In genomic region chr9:90142580-90142979, GRCh38 we compare ENCODE assay signal across 8 cellular contexts.
DNase-seq lines count a peak whose midpoint lies in the region; ATAC-seq and TF ChIP-seq lines count a peak whose summit lies in the region.

No MANE protein-coding gene starts in this region.

- peaks cover 33% of the 10 kb centered on the region for H3K27me3 Mint-ChIP-seq in osteocyte (ENCODE audit: unreplicated experiment)

- H3K4me3 ChIP-seq in epithelial cell of proximal tubule (ENCODE audit: low read depth, low read length), result no peak overlapping the region

- no peak overlapping the region for H3K4me3 Mint-ChIP-seq in osteocyte (ENCODE audit: unreplicated experiment)

- peak; percentile 41; the same call in 1 of the 3 replicates for TF ChIP-seq CTCF in GM12872 (IDR thresholded peaks at IDR 0.05; ENCODE audit: insufficient read depth, low read depth, low read length)
- TF ChIP-seq CTCF in epithelial cell of proximal tubule (conservative IDR thresholded peaks at IDR 0.05; ENCODE audit: low read depth, low read length), result peak; percentile 66
- peak; percentile 48 for TF ChIP-seq CTCF in osteocyte (IDR thresholded peaks at IDR 0.05)

- no peaks in the 10 kb centered on the region for H3K9me3 Mint-ChIP-seq in osteocyte (ENCODE audit: unreplicated experiment)

- H3K4me1 Mint-ChIP-seq in osteocyte (ENCODE audit: unreplicated experiment), result no peaks in the 10 kb centered on the region

- ATAC-seq in HG03196 (IDR thresholded peaks at IDR 0.05; ENCODE audit: unreplicated experiment), result no peak

- DNase-seq in A172 (ENCODE audit: low spot score) (peak; percentile 37), NCI-H2171 treated with DMSO at 0.1 percent for 48 hours (lab: John Stamatoyannopoulos, UW) (peak; percentile 49), epithelial cell of proximal tubule (ENCODE audit: low read depth) (peak; percentile 3), osteocyte (ENCODE audit: extremely low spot score, unreplicated experiment) (no peak), OCI-M2 (lab: John Stamatoyannopoulos, UW; ENCODE audit: unreplicated experiment) (no peak)
- peak; percentile 8 to 53 for DNase-seq in activated CD4-positive, alpha-beta T cell treated with anti-CD3 and anti-CD28 coated beads, Interleukin-2, amount 50 U/mL, for 24 hours (ENCODE audit: low read depth in 1 of 2, low spot score in 1 of 2)

- no peaks in the 10 kb centered on the region for H3K36me3 Mint-ChIP-seq in osteocyte (ENCODE audit: unreplicated experiment)

- H3K27ac Mint-ChIP-seq in osteocyte (ENCODE audit: unreplicated experiment), result no peak overlapping the region

Comparison
In these comparisons a context has a peak if more than half of its experiments do, and no peak if none do; other contexts are left out.
1. DNase-seq: peak in A172 (single experiment), NCI-H2171 treated with DMSO at 0.1 percent for 48 hours (single experiment), activated CD4-positive, alpha-beta T cell treated with anti-CD3 and anti-CD28 coated beads, Interleukin-2, amount 50 U/mL, for 24 hours (2 of 2) and epithelial cell of proximal tubule (single experiment); none in osteocyte (single experiment) and OCI-M2 (single experiment).
2. Peak in every context shown above with its lines, with median percentiles within 50 percentile points of each other: CTCF ChIP-seq.